6 cellular contexts compared by ENCODE assay signal in genomic region chr11:64875369-64876225, GRCh38. TPM values are rescaled to one million over a fixed set of nuclear protein-coding genes. Genes with fewer than 3 reads are reported as not detected.
A peak's percentile ranks its signal among the peaks of the same experiment; 100 is the strongest.
DNase-seq lines count a peak whose midpoint lies in the region; ATAC-seq and TF ChIP-seq lines count a peak whose summit lies in the region.

No MANE protein-coding gene starts in this region.

- no peak for DNase-seq in LNCaP clone FGC (ENCODE audit: low read depth)
- DNase-seq in breast epithelium (ENCODE audit: low spot score in 2 of 2): no peak
- DNase-seq in retinal pigment epithelial cell (ENCODE audit: low read depth): no peak
- DNase-seq in NCI-H345 treated with DMSO at 0.1 percent for 48 hours (lab: John Stamatoyannopoulos, UW; ENCODE audit: unreplicated experiment): no peak
- DNase-seq in epidermal melanocyte (ENCODE audit: insufficient read length, low spot score): no peak

- H3K27ac ChIP-seq in breast epithelium: peak overlapping the region; percentile 96 to 99

- H3K4me3 ChIP-seq in LNCaP clone FGC (ENCODE audit: low read depth, low read length): no peak overlapping the region
- peak overlapping the region; percentile 61 to 93 (median 79) for H3K4me3 ChIP-seq in breast epithelium
- peak overlapping the region; percentile 95 for H3K4me3 ChIP-seq in retinal pigment epithelial cell (ENCODE audit: low read length)

- 0 out of 2 replicates have a peak, but pooled peaks have one; percentile 11 for TF ChIP-seq CTCF in LNCaP clone FGC (IDR thresholded peaks at IDR 0.05; ENCODE audit: control insufficient read depth, extremely low read depth, insufficient read depth)
- no peak for TF ChIP-seq CTCF in breast epithelium (IDR thresholded peaks at IDR 0.05)
- TF ChIP-seq CTCF in retinal pigment epithelial cell (conservative IDR thresholded peaks at IDR 0.05; ENCODE audit: low read depth, low read length): peak; percentile 17

- H3K4me1 ChIP-seq in breast epithelium: peaks cover 19% of the 10 kb centered on the region in 2 donors

- TF ChIP-seq POLR2A in breast epithelium (IDR thresholded peaks at IDR 0.05): no peak

- no peaks in the 10 kb centered on the region for H3K36me3 ChIP-seq in breast epithelium

- intact Hi-C loops in breast epithelium (cut with DNase I; ENCODE audit: low total_unique reads): no loop called here

- no peak for ATAC-seq in GM21367 (IDR thresholded peaks at IDR 0.05; ENCODE audit: unreplicated experiment)

- no peaks in the 10 kb centered on the region for H3K9me3 ChIP-seq in breast epithelium

- H3K27me3 ChIP-seq in breast epithelium: no peaks in the 10 kb centered on the region

RNA-seq across cellular contexts. Expression of gene EHD1, which starts 2.8 kb away (rescaled TPM):
- 10 to 100 TPM; 26.9 to 45.4 (median 31.2) TPM for total RNA-seq in breast epithelium

RNA-seq across cellular contexts. Expression of gene CDC42BPG, which starts 31.1 kb away (rescaled TPM):
- 10 to 100 TPM in 1 of 3 donors, 1 to 10 TPM in 1, not detected in 1; 5.9 to 14.9 TPM for total RNA-seq in breast epithelium

RNA-seq across cellular contexts. Expression of gene ATG2A, which starts 41.4 kb away (rescaled TPM):
- 10 to 100 TPM; 20.0 to 22.1 (median 21.2) TPM for total RNA-seq in breast epithelium

RNA-seq across cellular contexts. Expression of gene PPP2R5B, which starts 48.9 kb away (rescaled TPM):
- 10 to 100 TPM; 12.8 to 14.0 (median 13.8) TPM for total RNA-seq in breast epithelium

Comparison
In these comparisons a context has a peak if more than half of its experiments do, and no peak if none do; other contexts are left out.
1. CTCF ChIP-seq: peak in LNCaP clone FGC (single experiment) and retinal pigment epithelial cell (single experiment); none in breast epithelium (0 of 3).